Comparison of ENCODE assay signal across 15 cellular contexts in genomic region chr2:105299290-105299689, GRCh38. TPM values are rescaled to one million over a fixed set of nuclear protein-coding genes. Genes with fewer than 3 reads are reported as not detected.
DNase-seq lines count a peak whose midpoint lies in the region; ATAC-seq and TF ChIP-seq lines count a peak whose summit lies in the region.
"Had no signal": no experiment of that assay in that cellular context is flagged by ENCODE, and none has a peak within 500 bp of the region (broad histone marks: within the 10 kb centered on the region; RNA-seq: fewer than 3 reads in every experiment).

No MANE protein-coding gene starts in this region.

- BruUV-seq in Caco-2 (replicated peaks; lab: Mats Ljungman, UMichigan) (no TSS peak), Panc1 (replicated peaks; lab: Mats Ljungman, UMichigan) (no TSS peak)

- H3K27ac Mint-ChIP-seq in Caco-2 (ENCODE audit: unreplicated experiment): no peak overlapping the region

- intact Hi-C loops in Caco-2 (cut with micrococcal nuclease; ENCODE audit: unreplicated experiment): no loop called here
- intact Hi-C loops in Panc1 (cut with micrococcal nuclease; ENCODE audit: unreplicated experiment): no loop called here

- H3K36me3 ChIP-seq in Caco-2 (ENCODE audit: control insufficient read depth, insufficient read depth, low read length) (peaks cover 2% of the 10 kb centered on the region; the same call in 1 of the 2 replicates), Panc1 (ENCODE audit: control insufficient read depth, insufficient read depth, low read length) (peaks cover 9% of the 10 kb centered on the region)
- H3K36me3 ChIP-seq: ovary had no signal

- CTCF ChIA-PET in Caco-2 (lab: Charles Lee): no interaction called here
- CTCF ChIA-PET in Panc1 (lab: Charles Lee): no interaction called here

- H3K4me3 Mint-ChIP-seq in Caco-2 (ENCODE audit: unreplicated experiment): no peak overlapping the region

- H3K27me3 ChIP-seq in Caco-2 (replicated peaks; ENCODE audit: control insufficient read depth, insufficient read depth, low read length): no peaks in the 10 kb centered on the region
- H3K27me3 ChIP-seq in Panc1 (ENCODE audit: control insufficient read depth, insufficient read depth, low read length): no peaks in the 10 kb centered on the region
- H3K27me3 ChIP-seq: dorsolateral prefrontal cortex, ovary, tibial nerve had no signal

- H3K27ac ChIP-seq in Panc1 (ENCODE audit: low read length): no peak overlapping the region
- H3K27ac ChIP-seq: dorsolateral prefrontal cortex, ovary, tibial nerve had no signal

- ATAC-seq in GM18907 (IDR thresholded peaks at IDR 0.05; ENCODE audit: unreplicated experiment) (peak; percentile 51), Panc1 (peak; percentile 63)
- ATAC-seq: mucosa of descending colon had no signal

- H3K4me3 ChIP-seq in Caco-2 (ENCODE audit: low read depth, low read length) (no peak overlapping the region), Panc1 (ENCODE audit: low read depth in 2 of 2, low read length in 2 of 2) (no peak overlapping the region)
- H3K4me3 ChIP-seq: dorsolateral prefrontal cortex, mucosa of descending colon, ovary, tibial nerve had no signal

- POLR2A ChIA-PET in Caco-2 (lab: Charles Lee) (no interaction called here), Panc1 (lab: Charles Lee) (no interaction called here)

- H3K27me3 Mint-ChIP-seq in Caco-2 (ENCODE audit: insufficient read depth, unreplicated experiment): no peaks in the 10 kb centered on the region

- no peaks in the 10 kb centered on the region for H3K9me3 Mint-ChIP-seq in Caco-2 (ENCODE audit: unreplicated experiment)

- no peaks in the 10 kb centered on the region for H3K9me3 ChIP-seq in Caco-2
- H3K9me3 ChIP-seq in Panc1 (ENCODE audit: control insufficient read depth, insufficient read depth, low read depth, low read length): no peaks in the 10 kb centered on the region
- H3K9me3 ChIP-seq: mucosa of descending colon, ovary, tibial nerve had no signal

- in situ Hi-C loops in Panc1 (cut with HindIII; ENCODE audit: low pct_unique_long_range_greater_than_20kb, low sequenced_read_pairs): no loop called here

- TF ChIP-seq CTCF in Caco-2 (IDR thresholded peaks at IDR 0.05; ENCODE audit: insufficient read depth in 1 of 2, low read depth in 1 of 2, low read length in 1 of 2, severe bottlenecking in 1 of 2, unreplicated experiment in 1 of 2) (peak; percentile 27 to 43), Panc1 (IDR thresholded peaks at IDR 0.05) (no peak)

- DNase-seq in Caco-2 (peak in 1 of 2 experiments; percentile 43), Panc1 (ENCODE audit: low read depth, low spot score) (no peak), iPS-NIHi7 (ENCODE audit: extremely low spot score) (peak; percentile 54), superior temporal gyrus (ENCODE audit: extremely low spot score) (no peak), HPDE6-E6E7 (ENCODE audit: extremely low spot score) (no peak), HCEC 1CT (no peak), NCI-H524 (lab: John Stamatoyannopoulos, UW) (no peak)
- DNase-seq: activated CD4-positive, alpha-beta T cell treated with anti-CD3 and anti-CD28 coated beads for 1 hour; dorsolateral prefrontal cortex; mucosa of descending colon; NCI-H1092 treated with DMSO at 0.1 percent for 48 hours; NCI-H2227 treated with DMSO at 0.1 percent for 48 hours; ovary had no signal

- H3K36me3 Mint-ChIP-seq in Caco-2 (ENCODE audit: insufficient read depth, unreplicated experiment): peaks cover 29% of the 10 kb centered on the region

- peaks cover 6% of the 10 kb centered on the region for H3K4me1 Mint-ChIP-seq in Caco-2 (ENCODE audit: low read depth, unreplicated experiment)

- H3K4me1 ChIP-seq in Caco-2 (no peaks in the 10 kb centered on the region), Panc1 (ENCODE audit: control insufficient read depth, insufficient read depth, low read length) (no peaks in the 10 kb centered on the region)

RNA-seq across cellular contexts. Expression of gene TGFBRAP1, which starts 30.2 kb away (rescaled TPM):
- total RNA-seq in Caco-2 (2022): 25.7 and 26.0 TPM in 2 replicates
- total RNA-seq in Panc1 (2021; ENCODE audit: unreplicated experiment): 32.7 TPM
- polyA plus RNA-seq in Panc1 (2012; ENCODE audit: insufficient read length): 24.5 TPM

RNA-seq across cellular contexts. Expression of gene C2orf49, which starts 38.0 kb away (rescaled TPM):
- total RNA-seq in Caco-2 (2022) (21.1 and 24.8 TPM in 2 replicates), Panc1 (2021; ENCODE audit: unreplicated experiment) (20.0 TPM)
- 24.3 TPM for polyA plus RNA-seq in Panc1 (2012; ENCODE audit: insufficient read length)

RNA-seq across cellular contexts. Expression of gene GPR45, which starts 57.7 kb away (rescaled TPM):
- total RNA-seq in Caco-2 (2022) (not detected in 2 replicates), Panc1 (2021; ENCODE audit: unreplicated experiment) (not detected)
- 0.17 TPM for polyA plus RNA-seq in Panc1 (2012; ENCODE audit: insufficient read length)
- total RNA-seq: mucosa of descending colon, ovary, tibial nerve had no signal
- polyA plus RNA-seq: ovary had no signal
